Comparison of ENCODE assay signal across 10 cellular contexts in genomic region chr10:58590152-58590551, GRCh38.
DNase-seq lines count a peak whose midpoint lies in the region; ATAC-seq lines count a peak whose summit lies in the region.
"Had no signal": no experiment of that assay in that cellular context is flagged by ENCODE, and none has a peak within 500 bp of the region (broad histone marks: within the 10 kb centered on the region; RNA-seq: fewer than 3 reads in every experiment).

No MANE protein-coding gene starts in this region.

- DNase-seq in AG20443 (ENCODE audit: low spot score), result peak; percentile 90
- DNase-seq in NCI-H446 treated with DMSO at 0.1 percent for 48 hours (lab: John Stamatoyannopoulos, UW), result peak; percentile 58
- DNase-seq in fibroblast of gingiva (ENCODE audit: low read depth), result peak; percentile 91
- peak; percentile 90 for DNase-seq in non-pigmented ciliary epithelial cell (ENCODE audit: low read depth)
- no peak for DNase-seq in NCI-H2171 (lab: John Stamatoyannopoulos, UW)
- DNase-seq in NCI-H1092 treated with DMSO at 0.1 percent for 48 hours (lab: John Stamatoyannopoulos, UW), result no peak
- DNase-seq: cerebellar nuclear complex; NK-92 treated with Interleukin-12 subunit alpha and Interleukin-12 subunit beta, amount 100 ng/mL, for 24 hours had no signal

- ATAC-seq in HG03095 (IDR thresholded peaks at IDR 0.05; ENCODE audit: unreplicated experiment), result no peak
- ATAC-seq in HG03521 (IDR thresholded peaks at IDR 0.05; ENCODE audit: unreplicated experiment), result no peak

Comparison
In these comparisons a context has a peak if more than half of its experiments do, and no peak if none do; other contexts are left out.
1. DNase-seq: peak in AG20443 (single experiment), NCI-H446 treated with DMSO at 0.1 percent for 48 hours (single experiment), fibroblast of gingiva (single experiment) and non-pigmented ciliary epithelial cell (single experiment); none in NCI-H2171 (single experiment) and NCI-H1092 treated with DMSO at 0.1 percent for 48 hours (single experiment).